ENCODE assay signal across 1 cellular context in the genomic region with DNA sequence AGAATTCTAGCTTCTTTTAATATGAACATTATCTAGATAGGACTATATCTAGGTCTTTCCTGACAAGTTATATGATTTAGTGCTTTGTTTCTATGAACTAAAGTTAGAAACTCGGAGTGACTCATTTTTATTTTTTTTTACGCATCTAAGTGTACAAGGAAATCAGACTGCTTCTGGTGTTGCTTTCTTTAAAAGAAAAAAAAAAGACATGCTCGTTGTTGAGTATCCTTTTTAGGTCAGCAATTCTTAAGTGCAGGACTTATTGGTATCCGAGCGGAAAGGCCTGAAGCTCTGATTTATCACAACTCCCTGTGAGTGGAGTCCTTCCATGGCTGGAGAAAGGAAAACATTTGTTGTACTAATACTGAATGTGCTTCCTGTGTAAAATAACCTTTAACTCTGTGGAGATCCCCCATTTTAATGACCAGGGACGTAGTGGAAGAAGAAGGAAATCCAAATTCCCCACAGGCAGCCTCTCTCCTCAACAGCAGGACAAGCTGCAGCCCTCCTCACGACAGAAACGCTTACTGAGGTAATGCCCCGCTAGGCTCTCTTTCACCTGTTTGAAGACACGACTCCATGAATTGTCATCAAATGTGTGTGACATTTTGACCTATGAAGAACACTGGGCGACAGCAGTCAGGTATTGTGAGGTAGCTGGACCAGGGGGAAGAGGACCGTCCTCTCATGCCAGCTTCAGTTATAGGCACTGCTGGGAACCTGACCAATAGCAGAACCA.
TF ChIP-seq lines count a peak whose summit lies in the region.

No MANE protein-coding gene starts in this region.

TF ChIP-seq in WTC11, 78 proteins besides CTCF, POLR2A, EP300 and RAD21 (continued from another document):
- TF ChIP-seq KAT7 (CRISPR knock-in tag; IDR thresholded peaks at IDR 0.05; ENCODE audit: borderline replicate concordance) (no peak), OVOL2 (CRISPR knock-in tag; IDR thresholded peaks at IDR 0.05; ENCODE audit: borderline replicate concordance) (no peak), ZNF219 (CRISPR knock-in tag; IDR thresholded peaks at IDR 0.05; ENCODE audit: borderline replicate concordance) (no peak), JUN (CRISPR knock-in tag; IDR thresholded peaks at IDR 0.05) (no peak), TP53 (CRISPR knock-in tag; IDR thresholded peaks at IDR 0.05) (no peak)
- TF ChIP-seq, protein P1, sequence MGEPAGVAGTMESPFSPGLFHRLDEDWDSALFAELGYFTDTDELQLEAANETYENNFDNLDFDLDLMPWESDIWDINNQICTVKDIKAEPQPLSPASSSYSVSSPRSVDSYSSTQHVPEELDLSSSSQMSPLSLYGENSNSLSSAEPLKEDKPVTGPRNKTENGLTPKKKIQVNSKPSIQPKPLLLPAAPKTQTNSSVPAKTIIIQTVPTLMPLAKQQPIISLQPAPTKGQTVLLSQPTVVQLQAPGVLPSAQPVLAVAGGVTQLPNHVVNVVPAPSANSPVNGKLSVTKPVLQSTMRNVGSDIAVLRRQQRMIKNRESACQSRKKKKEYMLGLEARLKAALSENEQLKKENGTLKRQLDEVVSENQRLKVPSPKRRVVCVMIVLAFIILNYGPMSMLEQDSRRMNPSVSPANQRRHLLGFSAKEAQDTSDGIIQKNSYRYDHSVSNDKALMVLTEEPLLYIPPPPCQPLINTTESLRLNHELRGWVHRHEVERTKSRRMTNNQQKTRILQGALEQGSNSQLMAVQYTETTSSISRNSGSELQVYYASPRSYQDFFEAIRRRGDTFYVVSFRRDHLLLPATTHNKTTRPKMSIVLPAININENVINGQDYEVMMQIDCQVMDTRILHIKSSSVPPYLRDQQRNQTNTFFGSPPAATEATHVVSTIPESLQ (CRISPR knock-in tag; IDR thresholded peaks at IDR 0.05) = no peak
- TF ChIP-seq, protein P2, sequence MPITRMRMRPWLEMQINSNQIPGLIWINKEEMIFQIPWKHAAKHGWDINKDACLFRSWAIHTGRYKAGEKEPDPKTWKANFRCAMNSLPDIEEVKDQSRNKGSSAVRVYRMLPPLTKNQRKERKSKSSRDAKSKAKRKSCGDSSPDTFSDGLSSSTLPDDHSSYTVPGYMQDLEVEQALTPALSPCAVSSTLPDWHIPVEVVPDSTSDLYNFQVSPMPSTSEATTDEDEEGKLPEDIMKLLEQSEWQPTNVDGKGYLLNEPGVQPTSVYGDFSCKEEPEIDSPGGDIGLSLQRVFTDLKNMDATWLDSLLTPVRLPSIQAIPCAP (CRISPR knock-in tag; IDR thresholded peaks at IDR 0.05) = no peak
- TF ChIP-seq, protein P3, sequence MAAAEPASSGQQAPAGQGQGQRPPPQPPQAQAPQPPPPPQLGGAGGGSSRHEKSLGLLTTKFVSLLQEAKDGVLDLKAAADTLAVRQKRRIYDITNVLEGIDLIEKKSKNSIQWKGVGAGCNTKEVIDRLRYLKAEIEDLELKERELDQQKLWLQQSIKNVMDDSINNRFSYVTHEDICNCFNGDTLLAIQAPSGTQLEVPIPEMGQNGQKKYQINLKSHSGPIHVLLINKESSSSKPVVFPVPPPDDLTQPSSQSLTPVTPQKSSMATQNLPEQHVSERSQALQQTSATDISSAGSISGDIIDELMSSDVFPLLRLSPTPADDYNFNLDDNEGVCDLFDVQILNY (CRISPR knock-in tag; IDR thresholded peaks at IDR 0.05) = no peak
